Comparison of ENCODE assay signal across 1 cellular context in genomic region chr1:67830226-67830625, GRCh38.
TF ChIP-seq lines count a peak whose summit lies in the region.

No MANE protein-coding gene starts in this region.

TF ChIP-seq in A549, 52 proteins besides CTCF, POLR2A, EP300 and RAD21 (continued from another document):
- no peak for TF ChIP-seq TFCP2L1 (CRISPR knock-in tag; IDR thresholded peaks at IDR 0.05)
- TF ChIP-seq HOXA7 (CRISPR knock-in tag; IDR thresholded peaks at IDR 0.05): no peak
- TF ChIP-seq, protein P1, sequence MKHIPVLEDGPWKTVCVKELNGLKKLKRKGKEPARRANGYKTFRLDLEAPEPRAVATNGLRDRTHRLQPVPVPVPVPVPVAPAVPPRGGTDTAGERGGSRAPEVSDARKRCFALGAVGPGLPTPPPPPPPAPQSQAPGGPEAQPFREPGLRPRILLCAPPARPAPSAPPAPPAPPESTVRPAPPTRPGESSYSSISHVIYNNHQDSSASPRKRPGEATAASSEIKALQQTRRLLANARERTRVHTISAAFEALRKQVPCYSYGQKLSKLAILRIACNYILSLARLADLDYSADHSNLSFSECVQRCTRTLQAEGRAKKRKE (CRISPR knock-in tag; IDR thresholded peaks at IDR 0.05; ENCODE audit: low read depth): no peak
- TF ChIP-seq HOXB13 (CRISPR knock-in tag; IDR thresholded peaks at IDR 0.05; ENCODE audit: low read depth): no peak
- no peak for TF ChIP-seq PHF8 (IDR thresholded peaks at IDR 0.05; ENCODE audit: borderline replicate concordance, low read depth)
- TF ChIP-seq RFX5 (IDR thresholded peaks at IDR 0.05): no peak
- no peak for TF ChIP-seq CBX2 (IDR thresholded peaks at IDR 0.05; ENCODE audit: borderline replicate concordance, low read depth)
